11 cellular contexts compared by ENCODE assay signal in the genomic region with DNA sequence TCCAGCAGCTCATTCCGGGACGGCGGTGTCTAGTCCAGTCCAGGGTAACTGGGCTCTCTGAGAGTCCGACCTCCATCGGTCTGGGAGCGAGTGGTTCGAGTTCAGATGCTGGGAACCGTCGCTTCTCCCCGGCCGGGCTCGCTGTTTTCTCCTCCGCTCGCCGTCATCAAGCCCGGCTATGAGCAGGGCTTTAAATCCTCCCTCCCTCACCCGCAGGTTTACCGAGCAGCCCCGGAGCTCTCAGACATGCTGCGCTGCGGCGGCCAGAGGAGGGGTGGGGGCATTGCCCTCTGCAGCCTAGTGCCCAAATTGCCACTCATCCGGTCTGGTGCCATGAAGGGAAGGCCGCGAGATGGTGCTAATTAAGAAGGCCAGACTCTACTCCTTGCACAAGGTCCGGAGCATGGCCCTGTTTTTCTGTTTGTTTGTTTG. TPM values are rescaled to one million over a fixed set of nuclear protein-coding genes. Genes with fewer than 3 reads are reported as not detected.
DNase-seq lines count a peak whose midpoint lies in the region; ATAC-seq, FAIRE-seq and TF ChIP-seq lines count a peak whose summit lies in the region.
"Had no signal": no experiment of that assay in that cellular context is flagged by ENCODE, and none has a peak within 500 bp of the region (broad histone marks: within the 10 kb centered on the region; RNA-seq: fewer than 3 reads in every experiment).

No MANE protein-coding gene starts in this region.

- DNase-seq in GM18507 (ENCODE audit: extremely low spot score, insufficient read length, low read depth) (no peak), nephron progenitor cell (peak; percentile 42), DMS153 treated with DMSO at 0.1 percent for 48 hours (lab: John Stamatoyannopoulos, UW; ENCODE audit: unreplicated experiment) (no peak), NCI-H1417 (lab: John Stamatoyannopoulos, UW) (no peak), RWPE1 (ENCODE audit: low spot score) (no peak)
- DNase-seq in activated T-helper 1 cell treated with anti-CD3 and anti-CD28 coated beads, Interleukin-12 subunit alpha, Interleukin-12 subunit beta, Interleukin-2, Interleukin-4 antibody, amounts not matched to agents 30 ng/mL and 10 ng/mL and 1 ng/mL, durations not matched to agents 14 hours and 24 hours and 36 hours (ENCODE audit: low spot score): no peak
- DNase-seq: anterior cingulate cortex had no signal

- peaks cover 98% of the 10 kb centered on the region for H3K27me3 Mint-ChIP-seq in dendritic cell treated with granulocyte-macrophage colony-stimulating factor and Interleukin-4, amounts not matched to agents 40 ng/mL and 50 ng/mL, for 4 days
- H3K27me3 Mint-ChIP-seq in nephron progenitor cell (ENCODE audit: low read depth, poor library complexity): peaks cover 100% of the 10 kb centered on the region
- peaks cover 77% of the 10 kb centered on the region for H3K27me3 Mint-ChIP-seq in activated T-helper 1 cell treated with anti-CD3 and anti-CD28 coated beads, Interleukin-12 subunit alpha, Interleukin-12 subunit beta, Interleukin-2, Interleukin-4 antibody, amounts not matched to agents 30 ng/mL and 10 ng/mL and 1 ng/mL, durations not matched to agents 14 hours and 24 hours and 36 hours (ENCODE audit: insufficient read depth)

- no peak overlapping the region for H3K27ac ChIP-seq in RWPE1

- peak; percentile 29 for FAIRE-seq in GM18507 (lab: Jason Lieb, UNC)
- FAIRE-seq: G401.6 had no signal

- peaks cover 68% of the 10 kb centered on the region for H3K4me1 Mint-ChIP-seq in dendritic cell treated with granulocyte-macrophage colony-stimulating factor and Interleukin-4, amounts not matched to agents 40 ng/mL and 50 ng/mL, for 4 days (ENCODE audit: low read depth)
- peaks cover 19% of the 10 kb centered on the region for H3K4me1 Mint-ChIP-seq in nephron progenitor cell
- H3K4me1 Mint-ChIP-seq in activated T-helper 1 cell treated with anti-CD3 and anti-CD28 coated beads, Interleukin-12 subunit alpha, Interleukin-12 subunit beta, Interleukin-2, Interleukin-4 antibody, amounts not matched to agents 30 ng/mL and 10 ng/mL and 1 ng/mL, durations not matched to agents 14 hours and 24 hours and 36 hours (ENCODE audit: low read depth): peaks cover 17% of the 10 kb centered on the region

- H3K27ac Mint-ChIP-seq in dendritic cell treated with granulocyte-macrophage colony-stimulating factor and Interleukin-4, amounts not matched to agents 40 ng/mL and 50 ng/mL, for 4 days: no peak overlapping the region
- H3K27ac Mint-ChIP-seq in nephron progenitor cell: no peak overlapping the region
- H3K27ac Mint-ChIP-seq in activated T-helper 1 cell treated with anti-CD3 and anti-CD28 coated beads, Interleukin-12 subunit alpha, Interleukin-12 subunit beta, Interleukin-2, Interleukin-4 antibody, amounts not matched to agents 30 ng/mL and 10 ng/mL and 1 ng/mL, durations not matched to agents 14 hours and 24 hours and 36 hours: no peak overlapping the region

- peak; percentile 17 for ATAC-seq in HG02943 (IDR thresholded peaks at IDR 0.05; ENCODE audit: low read depth, unreplicated experiment)

- intact Hi-C loops in dendritic cell treated with granulocyte-macrophage colony-stimulating factor and Interleukin-4, amounts not matched to agents 40 ng/mL and 50 ng/mL, for 4 days (cut with micrococcal nuclease): loop anchor here (2.0 to 10.0 kb wide), 5 partner anchors 246 to 778 kb away; a partner anchor contains a TSS
- intact Hi-C loops in activated T-helper 1 cell treated with anti-CD3 and anti-CD28 coated beads, Interleukin-12 subunit alpha, Interleukin-12 subunit beta, Interleukin-2, Interleukin-4 antibody, amounts not matched to agents 30 ng/mL and 10 ng/mL and 1 ng/mL, durations not matched to agents 14 hours and 24 hours and 36 hours (cut with micrococcal nuclease): loop anchor here (1.0 kb wide), 1 partner anchor 614 kb away; no protein-coding TSS in a partner anchor

- H3K9me3 Mint-ChIP-seq in dendritic cell treated with granulocyte-macrophage colony-stimulating factor and Interleukin-4, amounts not matched to agents 40 ng/mL and 50 ng/mL, for 4 days: no peaks in the 10 kb centered on the region
- H3K9me3 Mint-ChIP-seq in nephron progenitor cell: peaks cover 10% of the 10 kb centered on the region
- H3K9me3 Mint-ChIP-seq in activated T-helper 1 cell treated with anti-CD3 and anti-CD28 coated beads, Interleukin-12 subunit alpha, Interleukin-12 subunit beta, Interleukin-2, Interleukin-4 antibody, amounts not matched to agents 30 ng/mL and 10 ng/mL and 1 ng/mL, durations not matched to agents 14 hours and 24 hours and 36 hours: peaks cover 7% of the 10 kb centered on the region

- H3K4me3 Mint-ChIP-seq in dendritic cell treated with granulocyte-macrophage colony-stimulating factor and Interleukin-4, amounts not matched to agents 40 ng/mL and 50 ng/mL, for 4 days: peak overlapping the region; percentile 67
- peak overlapping the region; percentile 84 for H3K4me3 Mint-ChIP-seq in nephron progenitor cell
- H3K4me3 Mint-ChIP-seq in activated T-helper 1 cell treated with anti-CD3 and anti-CD28 coated beads, Interleukin-12 subunit alpha, Interleukin-12 subunit beta, Interleukin-2, Interleukin-4 antibody, amounts not matched to agents 30 ng/mL and 10 ng/mL and 1 ng/mL, durations not matched to agents 14 hours and 24 hours and 36 hours: no peak overlapping the region

- POLR2A ChIA-PET in RWPE1 (lab: Yijun Ruan, JAX; ENCODE audit: low non-redundant PET): no interaction called here

- CTCF ChIA-PET in RWPE1 (lab: Yijun Ruan, JAX): interaction anchor here (1.9 kb wide), 1 partner anchor 483 kb away, joined by 6 read pairs; no protein-coding TSS in a partner anchor

- TF ChIP-seq CTCF in nephron progenitor cell (IDR thresholded peaks at IDR 0.05) (no peak), RWPE1 (conservative IDR thresholded peaks at IDR 0.05; ENCODE audit: low read depth) (no peak)

- no peaks in the 10 kb centered on the region for H3K36me3 Mint-ChIP-seq in dendritic cell treated with granulocyte-macrophage colony-stimulating factor and Interleukin-4, amounts not matched to agents 40 ng/mL and 50 ng/mL, for 4 days (ENCODE audit: low read depth)
- H3K36me3 Mint-ChIP-seq in nephron progenitor cell (ENCODE audit: low read depth): no peaks in the 10 kb centered on the region
- H3K36me3 Mint-ChIP-seq in activated T-helper 1 cell treated with anti-CD3 and anti-CD28 coated beads, Interleukin-12 subunit alpha, Interleukin-12 subunit beta, Interleukin-2, Interleukin-4 antibody, amounts not matched to agents 30 ng/mL and 10 ng/mL and 1 ng/mL, durations not matched to agents 14 hours and 24 hours and 36 hours (ENCODE audit: low read depth): peaks cover 6% of the 10 kb centered on the region

RNA-seq across cellular contexts. Expression of a gene that starts 23.2 kb away (rescaled TPM):
- total RNA-seq in activated T-helper 1 cell treated with anti-CD3 and anti-CD28 coated beads, Interleukin-12 subunit alpha, Interleukin-12 subunit beta, Interleukin-2, Interleukin-4 antibody, amounts not matched to agents 30 ng/mL and 10 ng/mL and 1 ng/mL, durations not matched to agents 14 hours and 24 hours and 36 hours: not detected in 2 replicates
- total RNA-seq: T-helper 1 cell treated with Interleukin-12 subunit alpha and Interleukin-12 subunit beta and Interleukin-4 antibody, amounts not matched to agents 30 ng/mL and 1 ng/mL, for 36 hours had no signal
